ENCODE assay signal across 11 cellular contexts in genomic region chr5:136600306-136600705, GRCh38.
"Had no signal": no experiment of that assay in that cellular context is flagged by ENCODE, and none has a peak within 500 bp of the region (broad histone marks: within the 10 kb centered on the region; RNA-seq: fewer than 3 reads in every experiment).

No MANE protein-coding gene starts in this region.

- H3K4me2 ChIP-seq: GM23338 had no signal

- DNase-seq: GM23248, GOT3, H7, H9, HCEC 1CT, HFFc6 had no signal

- FAIRE-seq: H1, H54 had no signal

- H3K4me1 ChIP-seq: HAP-1 had no signal

- H3K9ac ChIP-seq: GM23248 had no signal

- H2AFZ ChIP-seq: GM23248, GM23338 had no signal

- H3K27ac ChIP-seq: GM23248 had no signal

- H3K36me3 ChIP-seq: HAP-1 had no signal

- H3K4me3 ChIP-seq: GM23248, GM23338, HAP-1 had no signal

- ATAC-seq: GM23338, HCT116 had no signal
